In genomic region chr12:105641742-105642141, GRCh38 we compare ENCODE assay signal across 21 cellular contexts.
A peak's percentile ranks its signal among the peaks of the same experiment; 100 is the strongest.
DNase-seq lines count a peak whose midpoint lies in the region; ATAC-seq and TF ChIP-seq lines count a peak whose summit lies in the region.
"Had no signal": no experiment of that assay in that cellular context is flagged by ENCODE, and none has a peak within 500 bp of the region (broad histone marks: within the 10 kb centered on the region; RNA-seq: fewer than 3 reads in every experiment).

No MANE protein-coding gene starts in this region.

- H3K79me2 ChIP-seq in SK-N-SH (ENCODE audit: insufficient read depth): no peaks in the 10 kb centered on the region

- ATAC-seq in SK-N-SH treated with all-trans-retinoic acid at 6 μM for 48 hours (peak; percentile 19; the same call in 1 of the 3 replicates), HG03342 (IDR thresholded peaks at IDR 0.05; ENCODE audit: unreplicated experiment) (no peak)

- no peaks in the 10 kb centered on the region for H3K9me2 ChIP-seq in SK-N-SH

- TF ChIP-seq RAD21 in SK-N-SH (IDR thresholded peaks at IDR 0.05; ENCODE audit: low read length): no peak

- no peak overlapping the region for H3K27ac ChIP-seq in SK-N-SH (ENCODE audit: low read depth in 2 of 2, low read length in 1 of 2)
- peak overlapping the region; percentile 36 for H3K27ac ChIP-seq in left ventricle myocardium inferior (replicated peaks)
- H3K27ac ChIP-seq: C4-2B had no signal

- H3K9me3 ChIP-seq in SK-N-SH: peaks cover 10% of the 10 kb centered on the region; the same call in 1 of the 2 replicates
- H3K9me3 ChIP-seq in left ventricle myocardium inferior (replicated peaks): peaks cover 11% of the 10 kb centered on the region

- DNase-seq in SK-N-SH (no peak), HFFc6 (peak; percentile 12), left ventricle myocardium inferior (no peak), retina (peak; percentile 29), nephron progenitor cell (no peak)
- no peak for DNase-seq in activated T-cell treated with anti-CD3 and anti-CD28 coated beads, Interleukin-2, amount 50 U/mL, for 48 hours
- DNase-seq: 8988T, DMS 273 treated with DMSO at 0.1 percent for 48 hours, GF-D8, H7, Kasumi-1, MM.1S, NCI-H1092 treated with DMSO at 0.1 percent for 48 hours, NCI-H1694 treated with DMSO at 0.1 percent for 48 hours, NCI-H2107, NCI-H2227 treated with DMSO at 0.1 percent for 48 hours, NCI-H524 had no signal

- H3K4me1 Mint-ChIP-seq in HFFc6 (ENCODE audit: low read depth) (peaks cover 17% of the 10 kb centered on the region; the same call in 1 of the 2 replicates), nephron progenitor cell (peaks cover 12% of the 10 kb centered on the region)

- H3K4me3 Mint-ChIP-seq in HFFc6 (no peak overlapping the region), nephron progenitor cell (no peak overlapping the region)
- H3K4me3 Mint-ChIP-seq: IgD-negative memory B cell had no signal

- no peak overlapping the region for H3K4me3 ChIP-seq in SK-N-SH (ENCODE audit: low read depth in 2 of 2, low read length in 1 of 2)
- no peak overlapping the region for H3K4me3 ChIP-seq in left ventricle myocardium inferior

- H3K27ac Mint-ChIP-seq in HFFc6 (no peak overlapping the region), nephron progenitor cell (no peak overlapping the region)
- H3K27ac Mint-ChIP-seq: IgD-negative memory B cell had no signal

- H3K36me3 Mint-ChIP-seq in HFFc6 (ENCODE audit: low read depth): peaks cover 12% of the 10 kb centered on the region
- peaks cover 22% of the 10 kb centered on the region for H3K36me3 Mint-ChIP-seq in nephron progenitor cell (ENCODE audit: low read depth)

- H3K4me2 ChIP-seq in SK-N-SH: no peak overlapping the region

- intact Hi-C loops in left ventricle myocardium inferior (cut with micrococcal nuclease): no loop called here

- TF ChIP-seq EP300 in SK-N-SH (IDR thresholded peaks at IDR 0.05; ENCODE audit: borderline replicate concordance in 1 of 2, low read depth in 1 of 2, low read length in 1 of 2): no peak

- POLR2A ChIA-PET in SK-N-SH (lab: Yijun Ruan, JAX): no interaction called here

- H3K27me3 Mint-ChIP-seq in HFFc6 (ENCODE audit: insufficient read depth) (peaks cover 2% of the 10 kb centered on the region; the same call in 1 of the 2 replicates), nephron progenitor cell (ENCODE audit: low read depth, poor library complexity) (no peaks in the 10 kb centered on the region)

- H3K9me3 Mint-ChIP-seq in HFFc6 (peaks cover 20% of the 10 kb centered on the region), nephron progenitor cell (peaks cover 50% of the 10 kb centered on the region)

- CTCF ChIA-PET in SK-N-SH (lab: Yijun Ruan, JAX): no interaction called here

- H3K4me1 ChIP-seq in SK-N-SH (ENCODE audit: control insufficient read depth in 1 of 2, insufficient read depth in 2 of 2, low read depth in 1 of 2, low read length in 1 of 2): no peaks in the 10 kb centered on the region
- H3K4me1 ChIP-seq in left ventricle myocardium inferior: no peaks in the 10 kb centered on the region

- WGBS in SK-N-SH (ENCODE audit: low lambda C conversion rate): 87% methylated on average over 5 of the region's 5 CpGs

- H3K27me3 ChIP-seq in SK-N-SH (ENCODE audit: insufficient read depth) (no peaks in the 10 kb centered on the region), left ventricle myocardium inferior (ENCODE audit: low read depth) (no peaks in the 10 kb centered on the region)

- no peak overlapping the region for H2AFZ ChIP-seq in SK-N-SH (ENCODE audit: low read depth)

- TF ChIP-seq CTCF in SK-N-SH (IDR thresholded peaks at IDR 0.05) (no peak), HFFc6 (IDR thresholded peaks at IDR 0.05) (no peak), left ventricle myocardium inferior (IDR thresholded peaks at IDR 0.05; ENCODE audit: borderline replicate concordance) (peak; percentile 28), nephron progenitor cell (IDR thresholded peaks at IDR 0.05) (no peak)

- peaks cover 7% of the 10 kb centered on the region for H3F3A ChIP-seq in SK-N-SH (replicated peaks; ENCODE audit: insufficient read depth)

- H3K9ac ChIP-seq in SK-N-SH: no peak overlapping the region

- no peaks in the 10 kb centered on the region for H3K36me3 ChIP-seq in SK-N-SH (replicated peaks in 1 of 2; ENCODE audit: control insufficient read depth in 1 of 2, insufficient read depth in 2 of 2, low read length in 1 of 2)
- no peaks in the 10 kb centered on the region for H3K36me3 ChIP-seq in left ventricle myocardium inferior

- no peaks in the 10 kb centered on the region for H4K20me1 ChIP-seq in SK-N-SH (ENCODE audit: insufficient read depth)

TF ChIP-seq in SK-N-SH treated with all-trans-retinoic acid at 6 μM for 48 hours, 23 proteins besides CTCF, POLR2A, EP300 and RAD21:
- TF ChIP-seq ZNF8 (CRISPR knock-in tag; IDR thresholded peaks at IDR 0.05): no peak
- TF ChIP-seq TOX (CRISPR knock-in tag; IDR thresholded peaks at IDR 0.05; ENCODE audit: borderline replicate concordance): no peak
- no peak for TF ChIP-seq CSRNP3 (CRISPR knock-in tag; IDR thresholded peaks at IDR 0.05)
- TF ChIP-seq ZC3H10 (CRISPR knock-in tag; IDR thresholded peaks at IDR 0.05): no peak
- no peak for TF ChIP-seq TCF4 (CRISPR knock-in tag; IDR thresholded peaks at IDR 0.05; ENCODE audit: borderline replicate concordance)

TF ChIP-seq in SK-N-SH, 30 proteins besides CTCF, POLR2A, EP300 and RAD21:
- no peak for TF ChIP-seq ZBTB33 (IDR thresholded peaks at IDR 0.05; ENCODE audit: borderline replicate concordance, low read depth)
- TF ChIP-seq GATA2 (CRISPR knock-in tag; IDR thresholded peaks at IDR 0.05): no peak
- no peak for TF ChIP-seq USF1 (IDR thresholded peaks at IDR 0.05; ENCODE audit: borderline replicate concordance, low read depth)
- TF ChIP-seq IRF3 (IDR thresholded peaks at IDR 0.05; ENCODE audit: low read depth, low read length): no peak
- no peak for TF ChIP-seq NFIC (IDR thresholded peaks at IDR 0.05; ENCODE audit: borderline replicate concordance)

Comparison
In these comparisons a context has a peak if more than half of its experiments do, and no peak if none do; other contexts are left out.
1. DNase-seq: peak in HFFc6 (single experiment) and retina (single experiment); none in SK-N-SH (single experiment), left ventricle myocardium inferior (single experiment), nephron progenitor cell (single experiment) and activated T-cell treated with anti-CD3 and anti-CD28 coated beads, Interleukin-2, amount 50 U/mL, for 48 hours (0 of 2).